In genomic region chr14:95527392-95528002, GRCh38 we compare ENCODE assay signal across 8 cellular contexts. TPM values are rescaled to one million over a fixed set of nuclear protein-coding genes. Genes with fewer than 3 reads are reported as not detected.
DNase-seq lines count a peak whose midpoint lies in the region; ATAC-seq and TF ChIP-seq lines count a peak whose summit lies in the region.

No MANE protein-coding gene starts in this region.

- no peak overlapping the region for H3K4me3 ChIP-seq in Caco-2 (ENCODE audit: low read depth, low read length)
- H3K4me3 ChIP-seq in body of pancreas, result no peak overlapping the region

- H3K9me3 Mint-ChIP-seq in Caco-2 (ENCODE audit: unreplicated experiment), result no peaks in the 10 kb centered on the region

- intact Hi-C loops in Caco-2 (cut with micrococcal nuclease; ENCODE audit: unreplicated experiment), result loop anchor here (1.0 to 2.0 kb wide), 3 partner anchors 37 to 85 kb away; no protein-coding TSS in a partner anchor
- intact Hi-C loops in body of pancreas (cut with DNase I), result loop anchor here (5.0 kb wide), 1 partner anchor 85 kb away; no protein-coding TSS in a partner anchor

- DNase-seq in Caco-2 (peak in 1 of 2 experiments; percentile 53), HT-29 (ENCODE audit: low spot score) (peak; percentile 41), SKM-1 (lab: John Stamatoyannopoulos, UW; ENCODE audit: unreplicated experiment) (peak; percentile 5), body of pancreas (peak; percentile 33 to 62 (median 46)), kidney glomerular epithelial cell (lab: John Stamatoyannopoulos, UW) (peak; percentile 61), UCSD-AML1 (lab: John Stamatoyannopoulos, UW; ENCODE audit: unreplicated experiment) (no peak)
- DNase-seq in stimulated activated naive CD4-positive, alpha-beta T cell treated with Interleukin-2 at 50 U/mL for 16 hours (lab: John Stamatoyannopoulos, UW), result peak; percentile 35

- no peak overlapping the region for H3K4me3 Mint-ChIP-seq in Caco-2 (ENCODE audit: unreplicated experiment)

- H3K4me1 ChIP-seq in Caco-2 (peaks cover 70% of the 10 kb centered on the region), body of pancreas (peaks cover 47% of the 10 kb centered on the region)

- no TSS peak for BruUV-seq in Caco-2 (replicated peaks; lab: Mats Ljungman, UMichigan)

- no peaks in the 10 kb centered on the region for H3K9me3 ChIP-seq in Caco-2
- H3K9me3 ChIP-seq in body of pancreas, result no peaks in the 10 kb centered on the region

- WGBS in body of pancreas, 2 donors, result 44% methylated on average over 4 of the region's 4 CpGs

- peaks cover 39% of the 10 kb centered on the region for H3K36me3 Mint-ChIP-seq in Caco-2 (ENCODE audit: insufficient read depth, unreplicated experiment)

- CTCF ChIA-PET in Caco-2 (lab: Charles Lee), result interaction anchor here (0.7 to 2.6 kb wide), 10 partner anchors 11 to 89 kb away, joined by 3 to 29 read pairs (median 6); partner anchors contain the start of gene SYNE3

- H3K27ac ChIP-seq in body of pancreas, result no peak overlapping the region

- peak overlapping the region; percentile 80 for H3K27ac Mint-ChIP-seq in Caco-2 (ENCODE audit: unreplicated experiment)

- POLR2A ChIA-PET in Caco-2 (lab: Charles Lee), result no interaction called here

- TF ChIP-seq CTCF in Caco-2 (IDR thresholded peaks at IDR 0.05; ENCODE audit: insufficient read depth in 1 of 2, low read depth in 1 of 2, low read length in 1 of 2, severe bottlenecking in 1 of 2, unreplicated experiment in 1 of 2) (peak; percentile 53 to 62), body of pancreas (IDR thresholded peaks at IDR 0.05) (peak; percentile 37 to 74 (median 54))

- no peaks in the 10 kb centered on the region for H3K27me3 ChIP-seq in Caco-2 (replicated peaks; ENCODE audit: control insufficient read depth, insufficient read depth, low read length)
- H3K27me3 ChIP-seq in body of pancreas, result no peaks in the 10 kb centered on the region

- H3K27me3 Mint-ChIP-seq in Caco-2 (ENCODE audit: insufficient read depth, unreplicated experiment), result no peaks in the 10 kb centered on the region

- no peaks in the 10 kb centered on the region; the same call in 1 of the 2 replicates for H3K36me3 ChIP-seq in Caco-2 (ENCODE audit: control insufficient read depth, insufficient read depth, low read length)
- no peaks in the 10 kb centered on the region for H3K36me3 ChIP-seq in body of pancreas (replicated peaks in 1 of 2; ENCODE audit: insufficient read depth in 1 of 2, low read depth in 2 of 2)

- TF ChIP-seq POLR2A in body of pancreas (IDR thresholded peaks at IDR 0.05), result no peak

- peak; percentile 51 for ATAC-seq in body of pancreas
- no peak for ATAC-seq in GM19035 (IDR thresholded peaks at IDR 0.05; ENCODE audit: unreplicated experiment)

- peaks cover 48% of the 10 kb centered on the region for H3K4me1 Mint-ChIP-seq in Caco-2 (ENCODE audit: low read depth, unreplicated experiment)

RNA-seq across cellular contexts. Expression of gene GLRX5, which starts 7.4 kb away (rescaled TPM):
- total RNA-seq in Caco-2 (2022) (66.2 and 67.8 TPM in 2 replicates), body of pancreas (10 to 100 TPM; 21.5 to 49.1 TPM)
- total RNA-seq in HT-29 (2014; rRNA removed; shearing (Covaris generic)), result 56.9 and 60.8 TPM in 2 replicates

RNA-seq across cellular contexts. Expression of gene SYNE3, which starts 11.0 kb away (rescaled TPM):
- total RNA-seq in Caco-2 (2022) (19.4 and 21.2 TPM in 2 replicates), body of pancreas (1 to 10 TPM; 7.0 to 7.3 TPM)
- not detected in 2 replicates for total RNA-seq in HT-29 (2014; rRNA removed; shearing (Covaris generic))
